20 cellular contexts compared by ENCODE assay signal in genomic region chr10:34830527-34830926, GRCh38. TPM values are rescaled to one million over a fixed set of nuclear protein-coding genes. Genes with fewer than 3 reads are reported as not detected.
DNase-seq lines count a peak whose midpoint lies in the region; ATAC-seq and TF ChIP-seq lines count a peak whose summit lies in the region.
"Had no signal": no experiment of that assay in that cellular context is flagged by ENCODE, and none has a peak within 500 bp of the region (broad histone marks: within the 10 kb centered on the region; RNA-seq: fewer than 3 reads in every experiment).

No MANE protein-coding gene starts in this region.

- no peak overlapping the region for H3K27ac ChIP-seq in A673 (ENCODE audit: low read depth, low read length, poor library complexity, severe bottlenecking)
- H3K27ac ChIP-seq in GM23338 (ENCODE audit: low read depth), result no peak overlapping the region
- H3K27ac ChIP-seq in neural cell (ENCODE audit: low read length), result no peak overlapping the region
- no peak overlapping the region for H3K27ac ChIP-seq in right atrium auricular region
- H3K27ac ChIP-seq: HL-60, RWPE1 had no signal

- H3K4me1 ChIP-seq in A673 (ENCODE audit: insufficient read depth, low read length, poor library complexity, severe bottlenecking) (no peaks in the 10 kb centered on the region), GM23338 (ENCODE audit: insufficient read depth) (peaks cover 10% of the 10 kb centered on the region), right atrium auricular region (no peaks in the 10 kb centered on the region)

- no peaks in the 10 kb centered on the region for H4K20me1 ChIP-seq in GM23338 (replicated peaks; ENCODE audit: insufficient read depth)
- H4K20me1 ChIP-seq in neural cell (ENCODE audit: insufficient read depth), result no peaks in the 10 kb centered on the region

- no peaks in the 10 kb centered on the region for H3K79me2 ChIP-seq in GM23338 (replicated peaks; ENCODE audit: insufficient read depth)
- no peaks in the 10 kb centered on the region for H3K79me2 ChIP-seq in neural cell (replicated peaks; ENCODE audit: insufficient read depth, low read length)

- BruUV-seq in A673 (replicated peaks; lab: Mats Ljungman, UMichigan), result no TSS peak

- 0 out of 2 replicates have a peak overlapping the region, but pooled peaks have one; percentile 29 for H3K4me2 ChIP-seq in GM23338
- H3K4me2 ChIP-seq in neural cell (ENCODE audit: low read length), result no peak overlapping the region

- no peak overlapping the region for H3K9ac ChIP-seq in neural cell (ENCODE audit: low read length)

- H3K27me3 ChIP-seq in A673 (replicated peaks; ENCODE audit: insufficient read depth, low read depth, low read length, poor library complexity), result no peaks in the 10 kb centered on the region
- H3K27me3 ChIP-seq in GM23338 (ENCODE audit: insufficient read depth), result no peaks in the 10 kb centered on the region
- no peaks in the 10 kb centered on the region for H3K27me3 ChIP-seq in neural cell (ENCODE audit: insufficient read depth, low read depth, low read length)
- no peaks in the 10 kb centered on the region for H3K27me3 ChIP-seq in right atrium auricular region

- no peak overlapping the region for H3K27ac Mint-ChIP-seq in GM23338
- no peak overlapping the region for H3K27ac Mint-ChIP-seq in endothelial cell (ENCODE audit: unreplicated experiment)
- H3K27ac Mint-ChIP-seq: CD4-positive, alpha-beta T cell had no signal

- H3K9me2 ChIP-seq in GM23338 (ENCODE audit: insufficient read depth), result no peaks in the 10 kb centered on the region; the same call in 1 of the 2 replicates
- H3K9me2 ChIP-seq in neural cell (ENCODE audit: insufficient read depth, low read length), result no peaks in the 10 kb centered on the region

- H3K36me3 Mint-ChIP-seq in GM23338 (ENCODE audit: low read depth) (no peaks in the 10 kb centered on the region), endothelial cell (ENCODE audit: low read depth, unreplicated experiment) (no peaks in the 10 kb centered on the region)

- H3K27me3 Mint-ChIP-seq in GM23338 (ENCODE audit: insufficient read depth, low read depth, poor library complexity), result peaks cover 2% of the 10 kb centered on the region
- H3K27me3 Mint-ChIP-seq in endothelial cell (ENCODE audit: unreplicated experiment), result peaks cover 3% of the 10 kb centered on the region

- H2AFZ ChIP-seq in GM23338 (no peak overlapping the region), neural cell (ENCODE audit: low read depth, low read length) (no peak overlapping the region)

- H3K9me3 ChIP-seq in A673 (ENCODE audit: low read depth, low read length, poor library complexity, severe bottlenecking) (no peaks in the 10 kb centered on the region), neural cell (ENCODE audit: low read length) (no peaks in the 10 kb centered on the region), right atrium auricular region (no peaks in the 10 kb centered on the region)

- no peak for DNase-seq in A673 (ENCODE audit: low spot score)
- DNase-seq in GM23338 (ENCODE audit: low spot score), result no peak
- no peak for DNase-seq in endothelial cell (ENCODE audit: low spot score)
- no peak for DNase-seq in activated CD4-positive, alpha-beta T cell treated with anti-CD3 and anti-CD28 coated beads for 48 hours
- no peak for DNase-seq in hepatic stellate cell (ENCODE audit: low spot score)
- no peak for DNase-seq in right atrium auricular region (ENCODE audit: low spot score)
- DNase-seq: 8988T; CD4-positive, alpha-beta T cell; DMS79; GF-D8; GOT3; KBM-7; NCI-H1092 treated with DMSO at 0.1 percent for 48 hours; NCI-H1694; NCI-H345; NCI-H69 had no signal

- H3F3A ChIP-seq in GM23338 (replicated peaks; ENCODE audit: low read depth) (no peaks in the 10 kb centered on the region), neural cell (ENCODE audit: insufficient read depth, low read length, poor library complexity, severe bottlenecking) (no peaks in the 10 kb centered on the region)

- CTCF ChIA-PET in A673 (lab: Charles Lee), result interaction anchor here (0.8 kb wide), 1 partner anchor 63 kb away, joined by 3 read pairs; no protein-coding TSS in a partner anchor

- ATAC-seq in GM23338 (no peak), HG03108 (IDR thresholded peaks at IDR 0.05; ENCODE audit: unreplicated experiment) (no peak)

- H3K9me3 Mint-ChIP-seq in GM23338, result no peaks in the 10 kb centered on the region
- no peaks in the 10 kb centered on the region for H3K9me3 Mint-ChIP-seq in endothelial cell (ENCODE audit: unreplicated experiment)
- H3K9me3 Mint-ChIP-seq: CD4-positive, alpha-beta T cell had no signal

- intact Hi-C loops in A673 (cut with micrococcal nuclease; ENCODE audit: unreplicated experiment), result no loop called here

- no peak for TF ChIP-seq RAD21 in neural cell (conservative IDR thresholded peaks at IDR 0.05)

- H3K4me1 Mint-ChIP-seq in GM23338 (peaks cover 8% of the 10 kb centered on the region), endothelial cell (ENCODE audit: unreplicated experiment) (peaks cover 24% of the 10 kb centered on the region)

- H3K4me3 ChIP-seq in A673 (ENCODE audit: low read depth, low read length, poor library complexity, severe bottlenecking), result peak overlapping the region; percentile 18
- H3K4me3 ChIP-seq in GM23338, result no peak overlapping the region
- H3K4me3 ChIP-seq in neural cell (ENCODE audit: low read length), result peak overlapping the region; percentile 17
- H3K4me3 ChIP-seq in right atrium auricular region, result no peak overlapping the region

- TF ChIP-seq CTCF in A673 (conservative IDR thresholded peaks at IDR 0.05; ENCODE audit: low read depth, low read length) (no peak), GM23338 (conservative IDR thresholded peaks at IDR 0.05; ENCODE audit: low read depth in 2 of 2) (no peak), endothelial cell (IDR thresholded peaks at IDR 0.05; ENCODE audit: unreplicated experiment) (no peak), neural cell (IDR thresholded peaks at IDR 0.05; ENCODE audit: poor library complexity, severe bottlenecking) (no peak), right atrium auricular region (IDR thresholded peaks at IDR 0.05) (no peak)

- H3K4me3 Mint-ChIP-seq in GM23338 (no peak overlapping the region), endothelial cell (ENCODE audit: unreplicated experiment) (peak overlapping the region; percentile 29)
- H3K4me3 Mint-ChIP-seq: CD4-positive, alpha-beta T cell had no signal

- TF ChIP-seq EP300 in neural cell (conservative IDR thresholded peaks at IDR 0.05; ENCODE audit: poor library complexity, severe bottlenecking), result no peak

- no peaks in the 10 kb centered on the region for H3K36me3 ChIP-seq in A673 (ENCODE audit: insufficient read depth, low read length, poor library complexity, severe bottlenecking)
- H3K36me3 ChIP-seq in GM23338 (ENCODE audit: insufficient read depth), result no peaks in the 10 kb centered on the region; the same call in 1 of the 2 replicates
- H3K36me3 ChIP-seq in neural cell (ENCODE audit: insufficient read depth, low read length), result no peaks in the 10 kb centered on the region
- no peaks in the 10 kb centered on the region for H3K36me3 ChIP-seq in right atrium auricular region

- POLR2A ChIA-PET in A673 (lab: Charles Lee; ENCODE audit: low non-redundant PET), result interaction anchor here (0.8 kb wide), 1 partner anchor 20 kb away, joined by 3 read pairs; no protein-coding TSS in a partner anchor

TF ChIP-seq in GM23338, 12 proteins besides CTCF, POLR2A, EP300 and RAD21 (continues in another document):
- TF ChIP-seq EZH2phosphoT487 (IDR thresholded peaks at IDR 0.05; ENCODE audit: unreplicated experiment) (no peak), ZNF114 (CRISPR knock-in tag; IDR thresholded peaks at IDR 0.05) (no peak), ETS1 (IDR thresholded peaks at IDR 0.05) (no peak)

TF ChIP-seq in neural cell, 6 proteins besides CTCF, POLR2A, EP300 and RAD21:
- TF ChIP-seq TAF1 (IDR thresholded peaks at IDR 0.05; ENCODE audit: low read depth) (no peak), SMC3 (conservative IDR thresholded peaks at IDR 0.05; ENCODE audit: poor library complexity) (no peak), REST (IDR thresholded peaks at IDR 0.05; ENCODE audit: borderline replicate concordance) (no peak), POLR2AphosphoS5 (IDR thresholded peaks at IDR 0.05) (no peak), MXI1 (conservative IDR thresholded peaks at IDR 0.05; ENCODE audit: poor library complexity, severe bottlenecking) (no peak), EZH2 (IDR thresholded peaks at IDR 0.05; ENCODE audit: borderline replicate concordance, insufficient read depth, low read length, poor library complexity, severe bottlenecking) (no peak)
TF ChIP-seq in neural cell: peak in this region for 0.

RNA-seq across cellular contexts. Expression of gene PARD3, which starts 15.4 kb away (rescaled TPM):
- total RNA-seq in A673 (2021) (28.0 and 32.3 TPM in 2 replicates), endothelial cell (ENCODE audit: unreplicated experiment) (35.2 TPM), right atrium auricular region (10 to 100 TPM; 31.6 to 41.6 TPM)
- total RNA-seq in GM23338 (2014; rRNA removed; shearing (Covaris generic)), result 41.7 and 51.4 TPM in 2 replicates
- polyA plus RNA-seq in GM23338 (2016; fragmentation: Nextera tagmentation; extraction: Ambion mirVana) (30.1 and 30.2 TPM in 2 replicates), neural cell (10.4 and 12.4 TPM in 2 replicates)
- polyA minus RNA-seq in neural cell, result 72.4 and 75.5 TPM in 2 replicates

Comparison
In these comparisons a context has a peak if more than half of its experiments do, and no peak if none do; other contexts are left out.
1. H3K4me3 ChIP-seq: peak in A673 (single experiment) and neural cell (single experiment); none in GM23338 (single experiment) and right atrium auricular region (0 of 2).